Comparison of ENCODE assay signal across 20 cellular contexts in genomic region chr16:54356391-54356790, GRCh38.
"Had no signal": no experiment of that assay in that cellular context is flagged by ENCODE, and none has a peak within 500 bp of the region (broad histone marks: within the 10 kb centered on the region; RNA-seq: fewer than 3 reads in every experiment).

No MANE protein-coding gene starts in this region.

- H3K27me3 ChIP-seq: SJCRH30 had no signal

- H3K4me1 ChIP-seq: SJCRH30 had no signal

- ATAC-seq: Panc1, SK-N-SH treated with all-trans-retinoic acid at 6 μM for 48 hours had no signal

- H3K9me3 ChIP-seq: SJCRH30 had no signal

- DNase-seq: KBM-7, MG63, NCI-H1092, NCI-H1105 treated with DMSO at 0.1 percent for 48 hours, NCI-H1436, NCI-H187, NCI-H2029, NCI-H2081 treated with DMSO at 0.1 percent for 48 hours, NCI-H2171, NCI-H226, NCI-H446, NCI-H510A, NCI-H524 treated with DMSO at 0.1 percent for 48 hours, NCI-H69, NCI-H774, SHP77 treated with DMSO at 0.1 percent for 48 hours, SJCRH30 had no signal

- H3K27ac ChIP-seq: RWPE1, SJCRH30 had no signal

- H3K36me3 ChIP-seq: MG63, SJCRH30 had no signal

- H3K4me3 ChIP-seq: MG63, SJCRH30 had no signal
